ENCODE assay signal across 24 cellular contexts in the genomic region with DNA sequence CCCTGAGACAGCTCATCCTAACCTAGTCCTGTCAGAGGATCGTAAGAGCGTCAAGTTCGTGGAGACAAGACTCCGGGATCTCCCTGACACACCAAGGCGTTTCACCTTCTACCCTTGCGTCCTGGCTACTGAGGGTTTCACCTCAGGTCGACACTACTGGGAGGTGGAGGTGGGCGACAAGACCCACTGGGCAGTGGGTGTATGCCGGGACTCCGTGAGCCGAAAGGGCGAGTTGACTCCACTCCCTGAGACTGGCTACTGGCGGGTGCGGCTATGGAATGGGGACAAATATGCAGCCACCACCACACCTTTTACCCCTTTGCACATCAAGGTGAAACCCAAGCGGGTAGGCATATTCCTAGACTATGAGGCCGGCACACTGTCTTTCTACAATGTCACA. TPM values are rescaled to one million over a fixed set of nuclear protein-coding genes. Genes with fewer than 3 reads are reported as not detected.
DNase-seq lines count a peak whose midpoint lies in the region; ATAC-seq, FAIRE-seq and TF ChIP-seq lines count a peak whose summit lies in the region.
"Had no signal": no experiment of that assay in that cellular context is flagged by ENCODE, and none has a peak within 500 bp of the region (broad histone marks: within the 10 kb centered on the region; RNA-seq: fewer than 3 reads in every experiment).

No MANE protein-coding gene starts in this region.

- no peaks in the 10 kb centered on the region for H3K27me3 ChIP-seq in CD4-positive, CD25-positive, alpha-beta regulatory T cell (ENCODE audit: control insufficient read depth, insufficient read depth, low read length)
- H3K27me3 ChIP-seq in K562 (ENCODE audit: control insufficient read depth in 2 of 2, insufficient read depth in 2 of 2, low read length in 2 of 2) (no peaks in the 10 kb centered on the region), neural progenitor cell (no peaks in the 10 kb centered on the region)

- no peaks in the 10 kb centered on the region for H3K9me3 ChIP-seq in CD4-positive, CD25-positive, alpha-beta regulatory T cell (ENCODE audit: control insufficient read depth in 2 of 2, low read length in 2 of 2)
- no peaks in the 10 kb centered on the region for H3K9me3 ChIP-seq in K562 (replicated peaks; ENCODE audit: control insufficient read depth, insufficient read depth, low read depth, low read length)
- no peaks in the 10 kb centered on the region for H3K9me3 ChIP-seq in neural progenitor cell (ENCODE audit: low read depth)
- H3K9me3 ChIP-seq: BLaER1 treated with 17β-estradiol and CSF1 and Interleukin-3, amounts not matched to agents 10 nM and 100 nM had no signal

- no peak for TF ChIP-seq RAD21 in K562 (CRISPR knock-in tag; conservative IDR thresholded peaks at IDR 0.05 in 1 of 2, IDR thresholded peaks at IDR 0.05 in 1 of 2)

- in situ Hi-C loops in K562 (cut with MboI), result no loop called here
- in situ Hi-C loops in ACHN (cut with HindIII; ENCODE audit: low pct_ligation_motif_present, low pct_unique_long_range_greater_than_20kb, low sequenced_read_pairs), result no loop called here

- H3F3A ChIP-seq in neural progenitor cell (ENCODE audit: low read depth), result no peaks in the 10 kb centered on the region

- H3K9ac ChIP-seq in K562 (ENCODE audit: insufficient read depth in 1 of 2, low read depth in 2 of 2, low read length in 2 of 2) (peak overlapping the region in 1 of 2 experiments; percentile 56; a peak in 2 of 4 replicates), neural progenitor cell (no peak overlapping the region)
- H3K9ac ChIP-seq: BLaER1 treated with 17β-estradiol and CSF1 and Interleukin-3, amounts not matched to agents 10 nM and 100 nM had no signal

- no peak for TF ChIP-seq EP300 in K562 (IDR thresholded peaks at IDR 0.05; ENCODE audit: low read length)

- no peak overlapping the region for H3K27ac ChIP-seq in CD4-positive, CD25-positive, alpha-beta regulatory T cell (ENCODE audit: insufficient read depth, low read length, poor library complexity, severe bottlenecking)
- H3K27ac ChIP-seq in K562 (ENCODE audit: extremely low read depth, low read depth, low read length), result peak overlapping the region; percentile 45; the same call in 1 of the 3 replicates
- no peak overlapping the region for H3K27ac ChIP-seq in neural progenitor cell
- H3K27ac ChIP-seq: BLaER1 treated with 17β-estradiol and CSF1 and Interleukin-3, amounts not matched to agents 10 nM and 100 nM; C4-2B had no signal

- no peaks in the 10 kb centered on the region for H3K27me3 Mint-ChIP-seq in CD4-positive, CD25-positive, alpha-beta regulatory T cell
- H3K27me3 Mint-ChIP-seq in neural progenitor cell (ENCODE audit: insufficient read depth, low read depth), result no peaks in the 10 kb centered on the region
- H3K27me3 Mint-ChIP-seq: B cell; CD4-positive, alpha-beta memory T cell had no signal

- 90% methylated on average over 16 of the region's 16 CpGs for WGBS in K562 (ENCODE audit: insufficient coverage, low coverage, missing lambda C conversion rate)

- TF ChIP-seq POLR2A in K562 (conservative IDR thresholded peaks at IDR 0.05), result no peak

- POLR2A ChIA-PET in K562 (lab: Yijun Ruan, JAX), result interaction anchor here (0.7 to 3.2 kb wide), 2 partner anchors 15 to 328 kb away, joined by 3 to 15 read pairs; a partner anchor contains a TSS

- H3K4me1 Mint-ChIP-seq in CD4-positive, CD25-positive, alpha-beta regulatory T cell, result peaks cover 6 to 18% (median 7%) of the 10 kb centered on the region in 4 donors
- peaks cover 10% of the 10 kb centered on the region for H3K4me1 Mint-ChIP-seq in neural progenitor cell

- H3K36me3 Mint-ChIP-seq in CD4-positive, CD25-positive, alpha-beta regulatory T cell, result peaks cover 40% of the 10 kb centered on the region
- H3K36me3 Mint-ChIP-seq in neural progenitor cell, result peaks cover 14% of the 10 kb centered on the region

- H3K9me3 Mint-ChIP-seq in CD4-positive, CD25-positive, alpha-beta regulatory T cell, result no peaks in the 10 kb centered on the region
- H3K9me3 Mint-ChIP-seq in neural progenitor cell, result no peaks in the 10 kb centered on the region
- H3K9me3 Mint-ChIP-seq: CD4-positive, alpha-beta memory T cell; CD8-positive, alpha-beta memory T cell had no signal

- no peak overlapping the region for H3K4me3 ChIP-seq in CD4-positive, CD25-positive, alpha-beta regulatory T cell (ENCODE audit: low read depth, low read length)
- H3K4me3 ChIP-seq in K562 (no peak overlapping the region), neural progenitor cell (no peak overlapping the region)
- H3K4me3 ChIP-seq: BLaER1 treated with 17β-estradiol and CSF1 and Interleukin-3, amounts not matched to agents 10 nM and 100 nM; GM12878 had no signal

- CTCF ChIA-PET in K562 (lab: Yijun Ruan, JAX; ENCODE audit: low intra/inter-chr PET ratio), result no interaction called here

- no TSS peak for BruUV-seq in K562 (replicated peaks; lab: Mats Ljungman, UMichigan)

- TF ChIP-seq CTCF in K562 (IDR thresholded peaks at IDR 0.05 in 2 of 3, conservative IDR thresholded peaks at IDR 0.05 in 1 of 3; ENCODE audit: insufficient read depth in 2 of 3, low read depth in 1 of 3, low read length in 3 of 3) (no peak), neural progenitor cell (IDR thresholded peaks at IDR 0.05) (no peak)

- H3K4me2 ChIP-seq in K562 (ENCODE audit: insufficient read depth, low read length) (peak overlapping the region; percentile 5; the same call in 1 of the 2 replicates), neural progenitor cell (no peak overlapping the region)
- H3K4me2 ChIP-seq: BLaER1 treated with 17β-estradiol and CSF1 and Interleukin-3, amounts not matched to agents 10 nM and 100 nM had no signal

- H2AFZ ChIP-seq in K562 (ENCODE audit: low read depth, low read length), result no peak overlapping the region
- H2AFZ ChIP-seq in neural progenitor cell (replicated peaks), result no peak overlapping the region

- peak overlapping the region in 3 of 4 donors; percentile 21 to 54 (median 31) for H3K4me3 Mint-ChIP-seq in CD4-positive, CD25-positive, alpha-beta regulatory T cell
- no peak overlapping the region for H3K4me3 Mint-ChIP-seq in neural progenitor cell
- H3K4me3 Mint-ChIP-seq: B cell; CD4-positive, alpha-beta memory T cell had no signal

- no peak for DNase-seq in CD4-positive, CD25-positive, alpha-beta regulatory T cell
- DNase-seq in K562 (ENCODE audit: extremely low read depth in 1 of 4, low spot score in 3 of 4) (no peak), neural progenitor cell (ENCODE audit: low spot score) (no peak), T-helper 9 cell (no peak), ACHN (no peak)
- DNase-seq: 8988T; AML-193; CD4-positive, alpha-beta memory T cell; CD8-positive, alpha-beta memory T cell; COR-L47; DMS 273 treated with DMSO at 0.1 percent for 48 hours; DMS153; DMS53; DMS79; DND-41; EL; GDM1 had no signal

- intact Hi-C loops in K562 (cut with micrococcal nuclease), result loop anchor here (10.0 kb wide), 1 partner anchor 277 kb away; a partner anchor contains a TSS

- H3K79me2 ChIP-seq in K562 (ENCODE audit: control insufficient read depth, insufficient read depth, low read length), result peaks cover 16% of the 10 kb centered on the region
- peaks cover 6% of the 10 kb centered on the region for H3K79me2 ChIP-seq in neural progenitor cell (ENCODE audit: low read depth)

- H3K9me1 ChIP-seq in K562 (ENCODE audit: control insufficient read depth, insufficient read depth, low read length), result no peaks in the 10 kb centered on the region

- no peak for ATAC-seq in CD4-positive, CD25-positive, alpha-beta regulatory T cell (ENCODE audit: low read depth in 2 of 2)
- no peak for ATAC-seq in K562
- ATAC-seq: GM12878 had no signal

- peaks cover 55% of the 10 kb centered on the region for H3K36me3 ChIP-seq in CD4-positive, CD25-positive, alpha-beta regulatory T cell (ENCODE audit: control insufficient read depth, insufficient read depth, low read length)
- H3K36me3 ChIP-seq in K562 (ENCODE audit: control insufficient read depth, insufficient read depth, low read length) (peaks cover 66% of the 10 kb centered on the region), neural progenitor cell (no peaks in the 10 kb centered on the region)

- peak overlapping the region in 1 of 3 donors; percentile 73 for H3K27ac Mint-ChIP-seq in CD4-positive, CD25-positive, alpha-beta regulatory T cell
- peak overlapping the region; percentile 74 for H3K27ac Mint-ChIP-seq in neural progenitor cell
- H3K27ac Mint-ChIP-seq: B cell had no signal

- H4K20me1 ChIP-seq in K562 (replicated peaks; ENCODE audit: control insufficient read depth, insufficient read depth, low read length), result no peaks in the 10 kb centered on the region
- H4K20me1 ChIP-seq in neural progenitor cell (ENCODE audit: low read depth), result no peaks in the 10 kb centered on the region

- no peak for FAIRE-seq in K562 (lab: Jason Lieb, UNC)
- FAIRE-seq: A204.1, GM12878, GM12892, GM18507 had no signal

- H3K4me1 ChIP-seq in CD4-positive, CD25-positive, alpha-beta regulatory T cell (ENCODE audit: control insufficient read depth, insufficient read depth, low read length, poor library complexity, severe bottlenecking), result peaks cover 9% of the 10 kb centered on the region
- H3K4me1 ChIP-seq in K562 (replicated peaks in 1 of 2; ENCODE audit: control insufficient read depth in 2 of 2, insufficient read depth in 2 of 2, low read length in 2 of 2) (peaks cover 41 to 57% of the 10 kb centered on the region in 2 experiments), neural progenitor cell (peaks cover 4% of the 10 kb centered on the region)

RNA-seq across cellular contexts. Expression of a gene that starts 3.2 kb away (rescaled TPM):
- total RNA-seq in CD4-positive, CD25-positive, alpha-beta regulatory T cell, result 38.7 TPM
- polyA plus RNA-seq in CD4-positive, CD25-positive, alpha-beta regulatory T cell, result 100 to 1,000 TPM in 2 of 4 donors, 10 to 100 TPM in 2; 86.0 to 122 (median 100) TPM
- 22.4 and 33.0 TPM in 2 replicates for total RNA-seq in K562 (2011; cell fraction: chromatin; rRNA removed; ENCODE audit: low replicate concordance)
- total RNA-seq in K562 (2011; cell fraction: nucleolus; rRNA removed), result 49.1 and 56.7 TPM in 2 replicates
- 33.2 and 46.3 TPM in 2 replicates for total RNA-seq in K562 (2011; cell fraction: nucleoplasm; rRNA removed)
- total RNA-seq in K562 (2014; rRNA removed) (231 and 363 TPM in 2 replicates), K562 (2014; rRNA removed; fragmentation: Illumina TruSeq; extraction: Trizol) (50.5 and 62.1 TPM in 2 replicates), K562 (2015; rRNA removed; fragmentation: Illumina TruSeq; extraction: Trizol) (164 and 166 TPM in 2 replicates), K562 (2021) (159 and 178 TPM in 2 replicates), neural progenitor cell (ENCODE audit: low replicate concordance) (38.0 and 89.6 TPM in 2 replicates)
- polyA plus RNA-seq in K562 (2011; rRNA removed) (88.9 and 90.3 TPM in 2 replicates), K562 (2014; fragmentation: Illumina TruSeq; extraction: Trizol) (83.9 and 235 TPM in 2 replicates), K562 (2014; fragmentation: Nextera tagmentation; extraction: Ambion mirVana) (100 to 1,000 TPM; 201 to 246 TPM), K562 (2014; rRNA removed) (362 and 376 TPM in 2 replicates)
- 198 and 661 TPM in 2 replicates for polyA plus RNA-seq in K562 (2011; cell fraction: cytosol; rRNA removed)
- 152 and 277 TPM in 2 replicates for polyA plus RNA-seq in K562 (2011; cell fraction: nucleus; rRNA removed)
- polyA plus RNA-seq in K562 (2012), result 234 and 238 TPM in 2 replicates
- polyA minus RNA-seq in K562 (2011; rRNA and poly(A)+ RNA removed), result 9.7 and 16.9 TPM in 2 replicates
- 29.1 and 38.4 TPM in 2 replicates for polyA minus RNA-seq in K562 (2011; cell fraction: cytosol; rRNA and poly(A)+ RNA removed)
- polyA minus RNA-seq in K562 (2011; cell fraction: nucleus; rRNA and poly(A)+ RNA removed), result 24.5 and 25.5 TPM in 2 replicates

RNA-seq across cellular contexts. Expression of a gene that starts 15.0 kb away (rescaled TPM):
- total RNA-seq in CD4-positive, CD25-positive, alpha-beta regulatory T cell, result 39.2 TPM
- polyA plus RNA-seq in CD4-positive, CD25-positive, alpha-beta regulatory T cell, result 10 to 100 TPM in 2 of 4 donors, 1 to 10 TPM in 2; 5.2 to 14.9 (median 10.6) TPM
- 32.1 and 33.3 TPM in 2 replicates for total RNA-seq in K562 (2011; cell fraction: chromatin; rRNA removed; ENCODE audit: low replicate concordance)
- 19.3 and 21.2 TPM in 2 replicates for total RNA-seq in K562 (2011; cell fraction: nucleolus; rRNA removed)
- total RNA-seq in K562 (2011; cell fraction: nucleoplasm; rRNA removed), result 21.7 and 22.1 TPM in 2 replicates
- total RNA-seq in K562 (2014; rRNA removed) (12.5 and 14.8 TPM in 2 replicates), K562 (2014; rRNA removed; fragmentation: Illumina TruSeq; extraction: Trizol) (12.8 and 13.7 TPM in 2 replicates), K562 (2015; rRNA removed; fragmentation: Illumina TruSeq; extraction: Trizol) (10.2 TPM in 2 replicates), K562 (2021) (15.3 and 17.4 TPM in 2 replicates), neural progenitor cell (ENCODE audit: low replicate concordance) (11.0 and 21.2 TPM in 2 replicates)
- polyA plus RNA-seq in K562 (2011; rRNA removed) (11.6 and 17.1 TPM in 2 replicates), K562 (2014; fragmentation: Illumina TruSeq; extraction: Trizol) (17.6 and 17.7 TPM in 2 replicates), K562 (2014; fragmentation: Nextera tagmentation; extraction: Ambion mirVana) (1 to 10 TPM; 5.6 to 5.8 TPM), K562 (2014; rRNA removed) (17.2 and 18.4 TPM in 2 replicates)
- 9.0 and 10.0 TPM in 2 replicates for polyA plus RNA-seq in K562 (2011; cell fraction: cytosol; rRNA removed)
- polyA plus RNA-seq in K562 (2011; cell fraction: nucleus; rRNA removed), result 35.2 and 49.0 TPM in 2 replicates
- polyA plus RNA-seq in K562 (2012), result 10.5 and 11.9 TPM in 2 replicates
- polyA minus RNA-seq in K562 (2011; rRNA and poly(A)+ RNA removed), result 9.4 and 12.4 TPM in 2 replicates
- polyA minus RNA-seq in K562 (2011; cell fraction: cytosol; rRNA and poly(A)+ RNA removed), result 7.5 and 12.2 TPM in 2 replicates
- 16.7 and 20.2 TPM in 2 replicates for polyA minus RNA-seq in K562 (2011; cell fraction: nucleus; rRNA and poly(A)+ RNA removed)
